In genomic region chr3:182405752-182406151, GRCh38 we compare ENCODE assay signal across 1 cellular context.
TF ChIP-seq lines count a peak whose summit lies in the region.

No MANE protein-coding gene starts in this region.

TF ChIP-seq in K562, 482 proteins besides CTCF, POLR2A, EP300 and RAD21 (continued from another document):
- TF ChIP-seq ZMIZ1 (IDR thresholded peaks at IDR 0.05; ENCODE audit: low read depth in 2 of 2, low read length in 2 of 2) (no peak), ZNF253 (CRISPR knock-in tag; conservative IDR thresholded peaks at IDR 0.05) (no peak), U2AF2 (optimal IDR thresholded peaks at IDR 0.05; ENCODE audit: low read depth, low read length) (no peak), UBTF (IDR thresholded peaks at IDR 0.05; ENCODE audit: borderline replicate concordance in 1 of 2, low read depth in 2 of 2, low read length in 2 of 2) (no peak), YBX1 (IDR thresholded peaks at IDR 0.05) (no peak), BCL6 (CRISPR knock-in tag; IDR thresholded peaks at IDR 0.05) (no peak)
